1 cellular context compared by ENCODE assay signal in the genomic region with DNA sequence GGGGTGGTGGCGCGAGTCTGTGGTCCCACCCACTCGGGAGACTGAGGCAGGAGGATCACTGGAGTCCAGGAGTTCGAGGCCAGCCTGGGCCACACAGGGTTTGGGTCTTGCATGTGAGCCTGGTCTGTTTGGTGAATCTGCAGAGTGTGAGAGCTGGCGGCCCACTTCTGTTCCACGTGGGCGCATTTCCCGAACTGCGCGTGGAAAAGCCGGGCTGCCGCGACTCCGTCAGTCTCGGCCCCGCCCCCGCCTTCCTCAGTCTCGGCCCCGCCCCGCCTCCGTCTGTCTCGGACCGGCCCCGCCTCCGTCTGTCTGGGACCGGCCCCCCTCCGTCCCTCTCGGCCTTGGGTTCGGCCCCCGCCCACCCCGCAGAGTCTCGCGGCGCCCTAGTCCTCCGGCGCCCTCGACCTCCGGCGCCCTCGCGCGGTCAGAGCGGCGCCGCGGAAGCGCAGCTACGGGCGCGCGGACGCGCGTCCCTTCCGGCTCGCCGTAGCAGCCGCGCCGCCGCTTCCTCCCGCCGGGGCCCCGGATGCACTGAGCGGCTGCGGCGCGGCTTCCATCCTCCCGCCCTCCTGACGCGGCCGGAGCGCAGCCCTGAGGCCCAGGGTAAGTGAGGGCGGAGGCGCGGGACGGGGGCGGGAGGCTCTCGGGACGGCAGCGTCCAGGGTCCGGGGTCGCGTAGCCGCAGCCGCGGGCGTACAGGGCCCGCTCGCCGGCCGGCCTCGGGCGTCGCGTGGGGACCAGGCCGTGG.
TF ChIP-seq lines count a peak whose summit lies in the region.

A gene with protein sequence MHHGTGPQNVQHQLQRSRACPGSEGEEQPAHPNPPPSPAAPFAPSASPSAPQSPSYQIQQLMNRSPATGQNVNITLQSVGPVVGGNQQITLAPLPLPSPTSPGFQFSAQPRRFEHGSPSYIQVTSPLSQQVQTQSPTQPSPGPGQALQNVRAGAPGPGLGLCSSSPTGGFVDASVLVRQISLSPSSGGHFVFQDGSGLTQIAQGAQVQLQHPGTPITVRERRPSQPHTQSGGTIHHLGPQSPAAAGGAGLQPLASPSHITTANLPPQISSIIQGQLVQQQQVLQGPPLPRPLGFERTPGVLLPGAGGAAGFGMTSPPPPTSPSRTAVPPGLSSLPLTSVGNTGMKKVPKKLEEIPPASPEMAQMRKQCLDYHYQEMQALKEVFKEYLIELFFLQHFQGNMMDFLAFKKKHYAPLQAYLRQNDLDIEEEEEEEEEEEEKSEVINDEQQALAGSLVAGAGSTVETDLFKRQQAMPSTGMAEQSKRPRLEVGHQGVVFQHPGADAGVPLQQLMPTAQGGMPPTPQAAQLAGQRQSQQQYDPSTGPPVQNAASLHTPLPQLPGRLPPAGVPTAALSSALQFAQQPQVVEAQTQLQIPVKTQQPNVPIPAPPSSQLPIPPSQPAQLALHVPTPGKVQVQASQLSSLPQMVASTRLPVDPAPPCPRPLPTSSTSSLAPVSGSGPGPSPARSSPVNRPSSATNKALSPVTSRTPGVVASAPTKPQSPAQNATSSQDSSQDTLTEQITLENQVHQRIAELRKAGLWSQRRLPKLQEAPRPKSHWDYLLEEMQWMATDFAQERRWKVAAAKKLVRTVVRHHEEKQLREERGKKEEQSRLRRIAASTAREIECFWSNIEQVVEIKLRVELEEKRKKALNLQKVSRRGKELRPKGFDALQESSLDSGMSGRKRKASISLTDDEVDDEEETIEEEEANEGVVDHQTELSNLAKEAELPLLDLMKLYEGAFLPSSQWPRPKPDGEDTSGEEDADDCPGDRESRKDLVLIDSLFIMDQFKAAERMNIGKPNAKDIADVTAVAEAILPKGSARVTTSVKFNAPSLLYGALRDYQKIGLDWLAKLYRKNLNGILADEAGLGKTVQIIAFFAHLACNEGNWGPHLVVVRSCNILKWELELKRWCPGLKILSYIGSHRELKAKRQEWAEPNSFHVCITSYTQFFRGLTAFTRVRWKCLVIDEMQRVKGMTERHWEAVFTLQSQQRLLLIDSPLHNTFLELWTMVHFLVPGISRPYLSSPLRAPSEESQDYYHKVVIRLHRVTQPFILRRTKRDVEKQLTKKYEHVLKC (N-terminal part only) (plus strand): TSS at position 512 of the 751 bp plus-strand sequence. CDS start 10,678 bp downstream, outside the sequence.

TF ChIP-seq in HEK293, 187 proteins besides CTCF, POLR2A, EP300 and RAD21 (continued from another document):
- 0 out of 2 replicates have a peak, but pooled peaks have one; percentile 4 for TF ChIP-seq IKZF3 (tag by site-specific recombination; IDR thresholded peaks at IDR 0.05)
- TF ChIP-seq KLF10 (tag by site-specific recombination; IDR thresholded peaks at IDR 0.05) = peak; percentile 86
- TF ChIP-seq, protein P1, sequence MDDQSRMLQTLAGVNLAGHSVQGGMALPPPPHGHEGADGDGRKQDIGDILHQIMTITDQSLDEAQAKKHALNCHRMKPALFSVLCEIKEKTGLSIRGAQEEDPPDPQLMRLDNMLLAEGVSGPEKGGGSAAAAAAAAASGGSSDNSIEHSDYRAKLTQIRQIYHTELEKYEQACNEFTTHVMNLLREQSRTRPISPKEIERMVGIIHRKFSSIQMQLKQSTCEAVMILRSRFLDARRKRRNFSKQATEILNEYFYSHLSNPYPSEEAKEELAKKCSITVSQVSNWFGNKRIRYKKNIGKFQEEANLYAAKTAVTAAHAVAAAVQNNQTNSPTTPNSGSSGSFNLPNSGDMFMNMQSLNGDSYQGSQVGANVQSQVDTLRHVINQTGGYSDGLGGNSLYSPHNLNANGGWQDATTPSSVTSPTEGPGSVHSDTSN (CRISPR knock-in tag; IDR thresholded peaks at IDR 0.05) = peak; percentile 69
